Comparison of ENCODE assay signal across 8 cellular contexts in genomic region chr1:99849413-99849743, GRCh38. TPM values are rescaled to one million over a fixed set of nuclear protein-coding genes. Genes with fewer than 3 reads are reported as not detected.
A peak's percentile ranks its signal among the peaks of the same experiment; 100 is the strongest.
DNase-seq lines count a peak whose midpoint lies in the region; ATAC-seq, FAIRE-seq and TF ChIP-seq lines count a peak whose summit lies in the region.

No MANE protein-coding gene starts in this region.

- 74% methylated on average over 6 of the region's 6 CpGs for WGBS in GM12878 (ENCODE audit: insufficient coverage, insufficient replicate concordance, low lambda C conversion rate, missing lambda C conversion rate)

- H3K27ac ChIP-seq in GM12878 (ENCODE audit: control insufficient read depth, insufficient read depth) (peak overlapping the region; percentile 67), layer of hippocampus (ENCODE audit: low read depth, low read length) (peak overlapping the region; percentile 74), stomach smooth muscle (ENCODE audit: low read length) (peak overlapping the region; percentile 85)

- TF ChIP-seq EP300 in GM12878 (IDR thresholded peaks at IDR 0.05; ENCODE audit: borderline replicate concordance in 1 of 2, control insufficient read depth in 1 of 2, low read depth in 2 of 2, low read length in 2 of 2), result no peak

- CTCF ChIA-PET in GM12878 (lab: Yijun Ruan, JAX), result no interaction called here

- TF ChIP-seq CTCF in AG09309 (IDR thresholded peaks at IDR 0.05; ENCODE audit: control insufficient read depth, insufficient read depth, low read depth, low read length, missing control alignments) (no peak), GM12878 (IDR thresholded peaks at IDR 0.05 in 2 of 3, conservative IDR thresholded peaks at IDR 0.05 in 1 of 3; ENCODE audit: control insufficient read depth in 2 of 3, extremely low read depth in 1 of 3, insufficient read depth in 1 of 3, low read depth in 3 of 3, low read length in 3 of 3) (no peak)

- in situ Hi-C loops in GM12878 (cut with MboI), result no loop called here

- POLR2A ChIA-PET in GM12878 (lab: Charles Lee), result interaction anchor here (0.6 to 1.6 kb wide), 2 partner anchors 10 to 314 kb away, joined by 3 read pairs; no protein-coding TSS in a partner anchor

- intact Hi-C loops in GM12878 (cut with micrococcal nuclease; ENCODE audit: unreplicated experiment), result no loop called here

- H3K4me2 ChIP-seq in GM12878 (ENCODE audit: control insufficient read depth, insufficient read depth), result peak overlapping the region; percentile 58

- H3K9me3 ChIP-seq in GM12878 (replicated peaks; ENCODE audit: control insufficient read depth, insufficient read depth, low read length), result no peaks in the 10 kb centered on the region; the same call in 2 of the 3 replicates
- no peaks in the 10 kb centered on the region for H3K9me3 ChIP-seq in stomach smooth muscle (ENCODE audit: control insufficient read depth in 2 of 2, low read length in 2 of 2)

- peak overlapping the region; percentile 79 for H3K4me3 ChIP-seq in AG09309 (ENCODE audit: control insufficient read depth, low read depth, low read length)
- H3K4me3 ChIP-seq in GM12878, result peak overlapping the region; percentile 87
- peak overlapping the region; percentile 75 to 95 for H3K4me3 ChIP-seq in stomach smooth muscle (ENCODE audit: low read length in 2 of 2)

- no peak for TF ChIP-seq POLR2A in GM12878 (IDR thresholded peaks at IDR 0.05; ENCODE audit: low read depth, low read length)

- no peak for TF ChIP-seq RAD21 in GM12878 (IDR thresholded peaks at IDR 0.05; ENCODE audit: insufficient read depth, low read depth, low read length)

- peak; percentile 84 for FAIRE-seq in GM12878 (lab: Jason Lieb, UNC)

- peak; percentile 17 for ATAC-seq in GM19455 (IDR thresholded peaks at IDR 0.05; ENCODE audit: unreplicated experiment)
- peak; percentile 11 for ATAC-seq in GM12878

- peaks cover 0 to 6% of the 10 kb centered on the region in 2 experiments; a peak in 1 of 4 replicates for H3K36me3 ChIP-seq in GM12878 (ENCODE audit: control insufficient read depth in 2 of 2, insufficient read depth in 2 of 2, low read length in 1 of 2)
- peaks cover 0 to 5% of the 10 kb centered on the region in 2 donors for H3K36me3 ChIP-seq in stomach smooth muscle (ENCODE audit: control insufficient read depth in 2 of 2, insufficient read depth in 2 of 2, low read length in 2 of 2)

- no peaks in the 10 kb centered on the region for H3K4me1 ChIP-seq in GM12878 (ENCODE audit: control insufficient read depth, insufficient read depth, low read length)
- peaks cover 10% of the 10 kb centered on the region for H3K4me1 ChIP-seq in stomach smooth muscle (ENCODE audit: control insufficient read depth, insufficient read depth, low read length)

- TSS peak; percentile 96 for BruUV-seq in GM12878 (replicated peaks; lab: Mats Ljungman, UMichigan)

- H3K27me3 ChIP-seq in GM12878 (replicated peaks in 1 of 2; ENCODE audit: control insufficient read depth in 2 of 2, insufficient read depth in 2 of 2, low read length in 1 of 2) (no peaks in the 10 kb centered on the region), layer of hippocampus (ENCODE audit: control insufficient read depth, insufficient read depth, low read length) (no peaks in the 10 kb centered on the region), stomach smooth muscle (ENCODE audit: control insufficient read depth in 1 of 2, insufficient read depth in 2 of 2, low read length in 2 of 2) (no peaks in the 10 kb centered on the region)

- RAD21 ChIA-PET in GM12878 (lab: Charles Lee; ENCODE audit: unreplicated experiment), result interaction anchor here (1.6 kb wide), 1 partner anchor 226 kb away, joined by 5 read pairs; no protein-coding TSS in a partner anchor

- H3K79me2 ChIP-seq in GM12878 (ENCODE audit: control insufficient read depth, insufficient read depth, low read length), result peaks cover 10% of the 10 kb centered on the region

- DNase-seq in AG09309 (ENCODE audit: low read depth) (no peak), LoVo (ENCODE audit: low spot score) (peak; percentile 36), GM12878 (ENCODE audit: low read depth, low spot score) (peak; percentile 7), NCI-H1694 treated with DMSO at 0.1 percent for 48 hours (lab: John Stamatoyannopoulos, UW) (no peak)
- no peak for DNase-seq in activated CD4-positive, CD25-positive, alpha-beta regulatory T cell (lab: John Stamatoyannopoulos, UW)

- peak overlapping the region; percentile 78 for H3K9ac ChIP-seq in GM12878 (ENCODE audit: control insufficient read depth, insufficient read depth, low read length)
- peak overlapping the region; percentile 80 to 94 for H3K9ac ChIP-seq in stomach smooth muscle (ENCODE audit: low read length in 2 of 2)

- peak overlapping the region; percentile 90 for H2AFZ ChIP-seq in GM12878 (ENCODE audit: control insufficient read depth, low read depth, low read length)

- SMC1A ChIA-PET in GM12878 (lab: Charles Lee; ENCODE audit: uncharacterized antibody, unreplicated experiment), result interaction anchor here (0.6 to 2.1 kb wide), 3 partner anchors 10 to 83 kb away, joined by 3 to 8 read pairs (median 3); partner anchors contain the start of gene FRRS1

- no peaks in the 10 kb centered on the region for H4K20me1 ChIP-seq in GM12878 (ENCODE audit: control insufficient read depth, insufficient read depth)

TF ChIP-seq in GM12878, 131 proteins besides CTCF, POLR2A, EP300 and RAD21 (continues in another document):
- TF ChIP-seq PBX3 (IDR thresholded peaks at IDR 0.05; ENCODE audit: insufficient replicate concordance, low read depth, low read length), result no peak
- no peak for TF ChIP-seq BCLAF1 (IDR thresholded peaks at IDR 0.05)

RNA-seq across cellular contexts. Expression of gene AGL, which starts 0.8 kb away (rescaled TPM):
- total RNA-seq in GM12878 (2013; cell fraction: nucleolus; rRNA removed), result 61.0 and 63.9 TPM in 2 replicates
- 13.8 and 15.8 TPM in 2 replicates for total RNA-seq in GM12878 (2014; rRNA removed)
- total RNA-seq in GM12878 (2014; rRNA removed; fragmentation: Illumina TruSeq; extraction: Trizol), result 20.7 and 21.7 TPM in 2 replicates
- 21.1 and 21.6 TPM in 2 replicates for total RNA-seq in GM12878 (2021)
- polyA plus RNA-seq in GM12878 (2011; ENCODE audit: low read depth), result 4.9 TPM
- polyA plus RNA-seq in GM12878 (2011; rRNA removed), result 13.6 and 23.3 TPM in 2 replicates
- polyA plus RNA-seq in GM12878 (2011; cell fraction: cytosol; rRNA removed), result 3.8 and 5.4 TPM in 2 replicates
- polyA plus RNA-seq in GM12878 (2011; cell fraction: nucleus; rRNA removed), result 14.7 and 16.5 TPM in 2 replicates
- 8.3 and 10.5 TPM in 2 replicates for polyA plus RNA-seq in GM12878 (2012)
- 16.6 and 21.6 TPM in 2 replicates for polyA plus RNA-seq in GM12878 (2014; fragmentation: Illumina TruSeq; extraction: Trizol)
- polyA plus RNA-seq in GM12878 (2014; fragmentation: Nextera tagmentation; extraction: Ambion mirVana), result 1 to 10 TPM; 5.6 to 7.4 TPM
- polyA plus RNA-seq in GM12878 (2014; rRNA removed), result 7.9 and 8.5 TPM in 2 replicates
- polyA plus RNA-seq in GM12878 (2016; fragmentation: Nextera tagmentation; extraction: Ambion mirVana), result 10 to 100 TPM; 11.0 to 15.3 TPM
- polyA minus RNA-seq in GM12878 (2011; rRNA and poly(A)+ RNA removed), result 21.2 and 31.0 TPM in 2 replicates
- 13.2 and 13.8 TPM in 2 replicates for polyA minus RNA-seq in GM12878 (2011; cell fraction: cytosol; rRNA and poly(A)+ RNA removed)
- polyA minus RNA-seq in GM12878 (2011; cell fraction: nucleus; rRNA and poly(A)+ RNA removed), result 9.7 and 13.1 TPM in 2 replicates

Comparison
In these comparisons a context has a peak if more than half of its experiments do, and no peak if none do; other contexts are left out.
1. DNase-seq: peak in LoVo (single experiment) and GM12878 (single experiment); none in AG09309 (single experiment), activated CD4-positive, CD25-positive, alpha-beta regulatory T cell (0 of 4) and NCI-H1694 treated with DMSO at 0.1 percent for 48 hours (single experiment).
2. Peak in every context shown above with its lines, with median percentiles within 50 percentile points of each other: H3K4me3 ChIP-seq and H3K27ac ChIP-seq.